ENCODE assay signal across 17 cellular contexts in the genomic region with DNA sequence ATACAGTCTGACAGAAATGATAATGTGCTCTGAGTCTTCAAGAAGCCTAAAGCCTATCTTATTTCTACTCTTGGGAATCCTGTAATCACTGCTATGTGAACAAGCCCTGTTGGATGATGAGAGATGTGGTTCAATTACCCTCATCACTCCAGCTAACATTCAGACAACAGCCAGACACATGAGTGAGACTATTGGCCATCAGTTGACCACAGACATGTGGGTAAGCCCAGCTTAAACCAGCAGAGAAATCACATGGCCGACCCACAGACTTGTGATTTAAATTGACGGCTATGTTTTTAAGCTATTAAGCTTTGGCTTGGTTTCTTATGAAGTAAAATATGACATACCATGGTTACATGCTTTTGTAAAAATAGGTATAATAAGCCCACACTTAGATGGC. TPM values are rescaled to one million over a fixed set of nuclear protein-coding genes. Genes with fewer than 3 reads are reported as not detected.
DNase-seq lines count a peak whose midpoint lies in the region; ATAC-seq and TF ChIP-seq lines count a peak whose summit lies in the region.
"Had no signal": no experiment of that assay in that cellular context is flagged by ENCODE, and none has a peak within 500 bp of the region (broad histone marks: within the 10 kb centered on the region; RNA-seq: fewer than 3 reads in every experiment).

No MANE protein-coding gene starts in this region.

- CTCF ChIA-PET in activated CD4-positive, alpha-beta memory T cell treated with anti-CD3 and anti-CD28 coated beads for 36 hours (lab: Charles Lee): no interaction called here

- intact Hi-C loops in activated CD4-positive, alpha-beta memory T cell treated with anti-CD3 and anti-CD28 coated beads for 36 hours (cut with micrococcal nuclease): no loop called here

- H3K36me3 ChIP-seq in lung (ENCODE audit: control insufficient read depth in 2 of 2, insufficient read depth in 2 of 2, low read length in 2 of 2): no peaks in the 10 kb centered on the region

- no peaks in the 10 kb centered on the region for H3K9me3 ChIP-seq in lung (ENCODE audit: control insufficient read depth in 2 of 2, insufficient read depth in 1 of 2, low read length in 1 of 2)
- H3K9me3 ChIP-seq: A549 had no signal

- H3K4me3 Mint-ChIP-seq in activated CD4-positive, alpha-beta memory T cell treated with anti-CD3 and anti-CD28 coated beads for 36 hours: no peak overlapping the region
- H3K4me3 Mint-ChIP-seq: CD4-positive, alpha-beta T cell; H9 had no signal

- no peaks in the 10 kb centered on the region for H3K27me3 ChIP-seq in lung (ENCODE audit: control insufficient read depth, insufficient read depth)

- H3K36me3 Mint-ChIP-seq in activated CD4-positive, alpha-beta memory T cell treated with anti-CD3 and anti-CD28 coated beads for 36 hours: no peaks in the 10 kb centered on the region

- ATAC-seq in lung (ENCODE audit: insufficient read depth, low FRiP score): no peak
- no peak for ATAC-seq in GM18907 (IDR thresholded peaks at IDR 0.05; ENCODE audit: unreplicated experiment)
- ATAC-seq: A549 had no signal

- no peaks in the 10 kb centered on the region for H3K27me3 Mint-ChIP-seq in activated CD4-positive, alpha-beta memory T cell treated with anti-CD3 and anti-CD28 coated beads for 36 hours
- H3K27me3 Mint-ChIP-seq: CD4-positive, alpha-beta T cell had no signal

- no peak for TF ChIP-seq CTCF in lung (IDR thresholded peaks at IDR 0.05; ENCODE audit: control extremely low read depth, extremely low read depth)

- 90 to 95% methylated on average over 2 of the region's 2 CpGs for WGBS in lung, 2 donors

- no peaks in the 10 kb centered on the region for H3K9me3 Mint-ChIP-seq in activated CD4-positive, alpha-beta memory T cell treated with anti-CD3 and anti-CD28 coated beads for 36 hours
- H3K9me3 Mint-ChIP-seq: CD4-positive, alpha-beta T cell; H9 had no signal

- no peak overlapping the region for H3K27ac Mint-ChIP-seq in activated CD4-positive, alpha-beta memory T cell treated with anti-CD3 and anti-CD28 coated beads for 36 hours
- H3K27ac Mint-ChIP-seq: CD4-positive, alpha-beta T cell; H9 had no signal

- H3K4me1 ChIP-seq in lung (ENCODE audit: control insufficient read depth in 2 of 2, insufficient read depth in 2 of 2, low read length in 2 of 2): no peaks in the 10 kb centered on the region
- H3K4me1 ChIP-seq: A549 had no signal

- DNase-seq in amniotic epithelial cell (ENCODE audit: low read depth): peak; percentile 81
- DNase-seq in foreskin melanocyte: peak; percentile 68
- DNase-seq in lung (ENCODE audit: low spot score): peak; percentile 5
- peak; percentile 28 for DNase-seq in renal cortical epithelial cell (ENCODE audit: low read depth)
- no peak for DNase-seq in iPS-NIHi7 (ENCODE audit: extremely low spot score)
- DNase-seq in activated CD4-positive, alpha-beta memory T cell treated with anti-CD3 and anti-CD28 coated beads for 36 hours: no peak
- no peak for DNase-seq in NCI-H2107 (lab: John Stamatoyannopoulos, UW)
- DNase-seq: AML-193; Caco-2; CD4-positive, alpha-beta T cell; H9 had no signal

- POLR2A ChIA-PET in activated CD4-positive, alpha-beta memory T cell treated with anti-CD3 and anti-CD28 coated beads for 36 hours (lab: Charles Lee): no interaction called here

- H3K4me3 ChIP-seq in lung: no peak overlapping the region
- H3K4me3 ChIP-seq: A549 had no signal

- H3K4me1 Mint-ChIP-seq in activated CD4-positive, alpha-beta memory T cell treated with anti-CD3 and anti-CD28 coated beads for 36 hours (ENCODE audit: low read depth): no peaks in the 10 kb centered on the region
- H3K4me1 Mint-ChIP-seq: H9 had no signal

- no peak overlapping the region for H3K27ac ChIP-seq in lung (ENCODE audit: low read depth in 1 of 2, low read length in 1 of 2)
- H3K27ac ChIP-seq: 22Rv1, A549, C4-2B had no signal

RNA-seq across cellular contexts. Expression of gene MBL2, which starts 2.6 kb away (rescaled TPM):
- total RNA-seq in lung: under 1 TPM in 1 of 2 donors, not detected in 1; 0.06 TPM
- polyA plus RNA-seq in lung: not detected
- total RNA-seq in renal cortical epithelial cell: not detected in 2 replicates
- total RNA-seq in activated CD4-positive, alpha-beta memory T cell treated with anti-CD3 and anti-CD28 coated beads for 36 hours: not detected
- total RNA-seq: CD4-positive, alpha-beta T cell; H1; H9 had no signal
- polyA plus RNA-seq: A549, BJ, H1 had no signal

Comparison
In these comparisons a context has a peak if more than half of its experiments do, and no peak if none do; other contexts are left out.
1. DNase-seq: peak in amniotic epithelial cell (single experiment), foreskin melanocyte (single experiment), lung (single experiment) and renal cortical epithelial cell (single experiment); none in iPS-NIHi7 (single experiment), activated CD4-positive, alpha-beta memory T cell treated with anti-CD3 and anti-CD28 coated beads for 36 hours (single experiment) and NCI-H2107 (single experiment).